ENCODE assay signal across 1 cellular context in genomic region chr10:5684318-5684970, GRCh38.
TF ChIP-seq lines count a peak whose summit lies in the region.

TSS of gene TASOR2 (plus strand) at chr10:5684838. CDS start at chr10:5720643, 35,805 bp downstream.

TF ChIP-seq in HepG2, 621 proteins besides CTCF, POLR2A, EP300 and RAD21 (continued from another document and continues in another):
- peak; percentile 92 for TF ChIP-seq BCL3 (CRISPR knock-in tag; IDR thresholded peaks at IDR 0.05)
- TF ChIP-seq MIER2 (CRISPR knock-in tag; IDR thresholded peaks at IDR 0.05) = peak; percentile 83
- TF ChIP-seq IRX3 (CRISPR knock-in tag; IDR thresholded peaks at IDR 0.05; ENCODE audit: borderline replicate concordance, low read depth) = peak; percentile 91; the same call in 1 of the 2 replicates
- peak; percentile 87; the same call in 1 of the 2 replicates for TF ChIP-seq CERS6 (CRISPR knock-in tag; IDR thresholded peaks at IDR 0.05)
- TF ChIP-seq ZNF549 (CRISPR knock-in tag; IDR thresholded peaks at IDR 0.05) = no peak
- TF ChIP-seq HMGXB3 (CRISPR knock-in tag; IDR thresholded peaks at IDR 0.05; ENCODE audit: borderline replicate concordance) = peak; percentile 89
- TF ChIP-seq U2AF2 (IDR thresholded peaks at IDR 0.05; ENCODE audit: low read depth, low read length) = no peak
- TF ChIP-seq RFX5 (IDR thresholded peaks at IDR 0.05; ENCODE audit: low read depth, low read length) = 0 out of 2 replicates have a peak, but pooled peaks have one; percentile 14
- TF ChIP-seq ZNF670 (CRISPR knock-in tag; IDR thresholded peaks at IDR 0.05; ENCODE audit: borderline replicate concordance) = peak; percentile 95; the same call in 1 of the 2 replicates
- peak; percentile 82 to 88 for TF ChIP-seq NR2F1 (CRISPR knock-in tag; IDR thresholded peaks at IDR 0.05)
- no peak for TF ChIP-seq SP1 (IDR thresholded peaks at IDR 0.05)
- TF ChIP-seq SP1 (CRISPR knock-in tag; IDR thresholded peaks at IDR 0.05) = peak; percentile 59; the same call in 1 of the 2 replicates
- no peak for TF ChIP-seq NFE2 (CRISPR knock-in tag; IDR thresholded peaks at IDR 0.05)
- 0 out of 2 replicates have a peak, but pooled peaks have one; percentile 60 for TF ChIP-seq MTF2 (CRISPR knock-in tag; IDR thresholded peaks at IDR 0.05; ENCODE audit: borderline replicate concordance)
- TF ChIP-seq TBX3 (IDR thresholded peaks at IDR 0.05; ENCODE audit: borderline replicate concordance) = no peak
- peak; percentile 92; the same call in 1 of the 2 replicates for TF ChIP-seq SAFB2 (CRISPR knock-in tag; IDR thresholded peaks at IDR 0.05; ENCODE audit: borderline replicate concordance, low read depth)
- peak; percentile 95; the same call in 1 of the 2 replicates for TF ChIP-seq ATF6 (CRISPR knock-in tag; conservative IDR thresholded peaks at IDR 0.05)
- peak; percentile 93; the same call in 1 of the 2 replicates for TF ChIP-seq ZNF740 (CRISPR knock-in tag; IDR thresholded peaks at IDR 0.05)
- TF ChIP-seq SETDB1 (CRISPR knock-in tag; IDR thresholded peaks at IDR 0.05; ENCODE audit: borderline replicate concordance) = peak; percentile 91; the same call in 1 of the 2 replicates
- peak; percentile 98 for TF ChIP-seq ZNF616 (CRISPR knock-in tag; IDR thresholded peaks at IDR 0.05; ENCODE audit: low read depth)
- TF ChIP-seq ZNF44 (CRISPR knock-in tag; IDR thresholded peaks at IDR 0.05) = peak; percentile 91; the same call in 1 of the 2 replicates
- TF ChIP-seq KIAA2018 (CRISPR knock-in tag; IDR thresholded peaks at IDR 0.05; ENCODE audit: borderline replicate concordance) = no peak
- TF ChIP-seq REPIN1 (CRISPR knock-in tag; IDR thresholded peaks at IDR 0.05; ENCODE audit: borderline replicate concordance, low read depth) = peak; percentile 92
- TF ChIP-seq ZNF652 (CRISPR knock-in tag; IDR thresholded peaks at IDR 0.05; ENCODE audit: borderline replicate concordance, low read depth) = peak; percentile 55
- TF ChIP-seq FLYWCH1 (CRISPR knock-in tag; IDR thresholded peaks at IDR 0.05) = no peak
- peak; percentile 93 for TF ChIP-seq ZBTB44 (CRISPR knock-in tag; IDR thresholded peaks at IDR 0.05)
- TF ChIP-seq ARNTL (CRISPR knock-in tag; IDR thresholded peaks at IDR 0.05) = peak; percentile 70
- peak; percentile 94 for TF ChIP-seq ZBTB25 (CRISPR knock-in tag; IDR thresholded peaks at IDR 0.05)
- TF ChIP-seq PITX1 (CRISPR knock-in tag; IDR thresholded peaks at IDR 0.05) = peak; percentile 86
- peak; percentile 93 for TF ChIP-seq ZNF891 (CRISPR knock-in tag; IDR thresholded peaks at IDR 0.05)
